Comparison of ENCODE assay signal across 9 cellular contexts in genomic region chr5:131496400-131496713, GRCh38.
DNase-seq lines count a peak whose midpoint lies in the region; ATAC-seq and TF ChIP-seq lines count a peak whose summit lies in the region.
"Had no signal": no experiment of that assay in that cellular context is flagged by ENCODE, and none has a peak within 500 bp of the region (broad histone marks: within the 10 kb centered on the region; RNA-seq: fewer than 3 reads in every experiment).

No MANE protein-coding gene starts in this region.

- TF ChIP-seq CTCF in GM12874 (IDR thresholded peaks at IDR 0.05; ENCODE audit: insufficient read depth, low read depth, low read length) (peak; percentile 49; the same call in 1 of the 2 replicates), activated B cell treated with CpG ODN at 0.5 μM for 24 hours (IDR thresholded peaks at IDR 0.05) (no peak)

- peak overlapping the region; percentile 59 for H3K27ac Mint-ChIP-seq in activated B cell treated with CpG ODN at 0.5 μM for 24 hours

- ATAC-seq in GM19372 (IDR thresholded peaks at IDR 0.05; ENCODE audit: low read depth, unreplicated experiment) (peak; percentile 96), HG03095 (IDR thresholded peaks at IDR 0.05; ENCODE audit: unreplicated experiment) (peak; percentile 95), activated B cell treated with CpG ODN at 0.5 μM for 24 hours (ENCODE audit: low read depth) (peak; percentile 94)
- ATAC-seq: heart right ventricle had no signal

- no peaks in the 10 kb centered on the region for H3K27me3 Mint-ChIP-seq in activated B cell treated with CpG ODN at 0.5 μM for 24 hours

- CTCF ChIA-PET in activated B cell treated with CpG ODN at 0.5 μM for 24 hours (lab: Charles Lee), result interaction anchor here (0.7 to 1.1 kb wide), 3 partner anchors 8 to 93 kb away, joined by 3 to 6 read pairs (median 3); no protein-coding TSS in a partner anchor

- no peak for DNase-seq in activated B cell treated with CpG ODN at 0.5 μM for 24 hours
- no peak for DNase-seq in NCI-H1105 (lab: John Stamatoyannopoulos, UW)
- DNase-seq in HuH-7.5 (ENCODE audit: low spot score), result no peak
- DNase-seq in NCI-H2081 treated with DMSO at 0.1 percent for 48 hours (lab: John Stamatoyannopoulos, UW), result no peak
- DNase-seq in stimulated activated naive CD4-positive, alpha-beta T cell treated with Interleukin-2 at 50 U/mL for 16 hours (lab: John Stamatoyannopoulos, UW), result no peak
- DNase-seq: heart right ventricle had no signal

- POLR2A ChIA-PET in activated B cell treated with CpG ODN at 0.5 μM for 24 hours (lab: Charles Lee), result interaction anchor here (1.1 kb wide), 1 partner anchor 9 kb away, joined by 3 read pairs; no protein-coding TSS in a partner anchor

- H3K4me3 Mint-ChIP-seq in activated B cell treated with CpG ODN at 0.5 μM for 24 hours, result no peak overlapping the region

- H3K9me3 Mint-ChIP-seq in activated B cell treated with CpG ODN at 0.5 μM for 24 hours, result no peaks in the 10 kb centered on the region

- H3K4me1 Mint-ChIP-seq in activated B cell treated with CpG ODN at 0.5 μM for 24 hours, result peaks cover 20% of the 10 kb centered on the region

- intact Hi-C loops in activated B cell treated with CpG ODN at 0.5 μM for 24 hours (cut with micrococcal nuclease), result loop anchor here (1.0 to 2.0 kb wide), 3 partner anchors 8 to 138 kb away; partner anchors contain the start of gene RAPGEF6

- peaks cover 76% of the 10 kb centered on the region for H3K36me3 Mint-ChIP-seq in activated B cell treated with CpG ODN at 0.5 μM for 24 hours (ENCODE audit: low read depth)
